Comparison of ENCODE assay signal across 1 cellular context in genomic region chr1:226827968-226828513, GRCh38.
TF ChIP-seq lines count a peak whose summit lies in the region.

No MANE protein-coding gene starts in this region.

TF ChIP-seq in HEK293, 187 proteins besides CTCF, POLR2A, EP300 and RAD21 (continued from another document and continues in another):
- TF ChIP-seq ZNF18 (tag by site-specific recombination; IDR thresholded peaks at IDR 0.05) (0 out of 2 replicates have a peak, but pooled peaks have one; percentile 26), SCRT1 (tag by site-specific recombination; IDR thresholded peaks at IDR 0.05; ENCODE audit: borderline replicate concordance) (no peak), KLF10 (tag by site-specific recombination; IDR thresholded peaks at IDR 0.05) (peak; percentile 49; the same call in 1 of the 2 replicates), ZNF280D (tag by site-specific recombination; IDR thresholded peaks at IDR 0.05) (no peak), ZNF433 (tag by site-specific recombination; IDR thresholded peaks at IDR 0.05; ENCODE audit: low read depth) (no peak), ZNF639 (tag by site-specific recombination; IDR thresholded peaks at IDR 0.05) (0 out of 2 replicates have a peak, but pooled peaks have one; percentile 43), GFI1B (tag by site-specific recombination; IDR thresholded peaks at IDR 0.05) (no peak), ZNF843 (tag by site-specific recombination; IDR thresholded peaks at IDR 0.05) (peak; percentile 46; the same call in 1 of the 2 replicates), ZNF48 (tag by site-specific recombination; IDR thresholded peaks at IDR 0.05) (no peak), ZNF23 (tag by site-specific recombination; IDR thresholded peaks at IDR 0.05; ENCODE audit: borderline replicate concordance) (no peak), ZNF510 (tag by site-specific recombination; IDR thresholded peaks at IDR 0.05; ENCODE audit: insufficient replicate concordance) (no peak), HOXD13 (CRISPR knock-in tag; IDR thresholded peaks at IDR 0.05; ENCODE audit: borderline replicate concordance) (no peak), ZNF623 (tag by site-specific recombination; IDR thresholded peaks at IDR 0.05) (no peak), SCRT2 (tag by site-specific recombination; IDR thresholded peaks at IDR 0.05) (peak; percentile 31; the same call in 1 of the 2 replicates), ZSCAN23 (tag by site-specific recombination; IDR thresholded peaks at IDR 0.05) (no peak), ZNF776 (tag by site-specific recombination; IDR thresholded peaks at IDR 0.05; ENCODE audit: borderline replicate concordance) (no peak), ZNF223 (tag by site-specific recombination; IDR thresholded peaks at IDR 0.05) (no peak), WT1 (tag by site-specific recombination; IDR thresholded peaks at IDR 0.05) (peak; percentile 58), ZBTB17 (tag by site-specific recombination; IDR thresholded peaks at IDR 0.05) (peak; percentile 71), ZNF768 (tag by site-specific recombination; IDR thresholded peaks at IDR 0.05) (peak; percentile 48; the same call in 1 of the 2 replicates), KLF7 (tag by site-specific recombination; IDR thresholded peaks at IDR 0.05; ENCODE audit: borderline replicate concordance) (no peak; the same call in 1 of the 2 replicates), YY1 (tag by site-specific recombination; IDR thresholded peaks at IDR 0.05) (no peak), ZNF549 (tag by site-specific recombination; IDR thresholded peaks at IDR 0.05) (no peak), ZIC2 (tag by site-specific recombination; IDR thresholded peaks at IDR 0.05) (0 out of 2 replicates have a peak, but pooled peaks have one; percentile 23), ZNF544 (tag by site-specific recombination; IDR thresholded peaks at IDR 0.05) (no peak), MZF1 (tag by site-specific recombination; IDR thresholded peaks at IDR 0.05; ENCODE audit: borderline replicate concordance) (no peak), ZNF350 (tag by site-specific recombination; IDR thresholded peaks at IDR 0.05) (no peak), ZNF114 (tag by site-specific recombination; IDR thresholded peaks at IDR 0.05) (no peak), ZNF555 (tag by site-specific recombination; conservative IDR thresholded peaks at IDR 0.05) (no peak), ZNF473 (tag by site-specific recombination; IDR thresholded peaks at IDR 0.05) (no peak), ZNF830 (tag by site-specific recombination; IDR thresholded peaks at IDR 0.05; ENCODE audit: low read depth) (no peak), ZNF707 (tag by site-specific recombination; IDR thresholded peaks at IDR 0.05) (no peak), HOXA7 (CRISPR knock-in tag; IDR thresholded peaks at IDR 0.05; ENCODE audit: borderline replicate concordance) (no peak), ZBTB8A (tag by site-specific recombination; IDR thresholded peaks at IDR 0.05) (peak; percentile 80), SP2 (tag by site-specific recombination; IDR thresholded peaks at IDR 0.05) (no peak; the same call in 1 of the 2 replicates), ZNF600 (tag by site-specific recombination; IDR thresholded peaks at IDR 0.05) (no peak; the same call in 1 of the 2 replicates), ZNF521 (tag by site-specific recombination; IDR thresholded peaks at IDR 0.05) (no peak), ZNF19 (tag by site-specific recombination; IDR thresholded peaks at IDR 0.05; ENCODE audit: low read depth) (no peak), ZNF701 (tag by site-specific recombination; IDR thresholded peaks at IDR 0.05) (no peak), ZFP69B (tag by site-specific recombination; IDR thresholded peaks at IDR 0.05) (no peak), ZSCAN16 (tag by site-specific recombination; IDR thresholded peaks at IDR 0.05) (0 out of 2 replicates have a peak, but pooled peaks have one; percentile 44), BCL11A (tag by site-specific recombination; IDR thresholded peaks at IDR 0.05; ENCODE audit: low read depth) (0 out of 2 replicates have a peak, but pooled peaks have one; percentile 32), ZSCAN18 (tag by site-specific recombination; IDR thresholded peaks at IDR 0.05) (no peak), ZEB2 (tag by site-specific recombination; IDR thresholded peaks at IDR 0.05) (peak; percentile 84), ZNF747 (tag by site-specific recombination; IDR thresholded peaks at IDR 0.05) (no peak), GLI2 (tag by site-specific recombination; IDR thresholded peaks at IDR 0.05; ENCODE audit: borderline replicate concordance, low read depth) (no peak), ZNF155 (tag by site-specific recombination; IDR thresholded peaks at IDR 0.05) (no peak), ZNF280C (tag by site-specific recombination; IDR thresholded peaks at IDR 0.05) (no peak), REPIN1 (tag by site-specific recombination; IDR thresholded peaks at IDR 0.05; ENCODE audit: low read depth) (0 out of 2 replicates have a peak, but pooled peaks have one; percentile 17), KLF1 (tag by site-specific recombination; IDR thresholded peaks at IDR 0.05) (peak; percentile 71), ZSCAN5A (tag by site-specific recombination; IDR thresholded peaks at IDR 0.05) (no peak), ZNF837 (tag by site-specific recombination; IDR thresholded peaks at IDR 0.05) (no peak), ZNF791 (tag by site-specific recombination; IDR thresholded peaks at IDR 0.05) (no peak), ZNF704 (tag by site-specific recombination; IDR thresholded peaks at IDR 0.05) (no peak), ZNF16 (tag by site-specific recombination; IDR thresholded peaks at IDR 0.05; ENCODE audit: low read depth) (no peak), ZNF529 (tag by site-specific recombination; IDR thresholded peaks at IDR 0.05; ENCODE audit: insufficient replicate concordance) (no peak), OSR2 (tag by site-specific recombination; IDR thresholded peaks at IDR 0.05) (no peak), ZNF664 (tag by site-specific recombination; IDR thresholded peaks at IDR 0.05) (no peak), KLF16 (tag by site-specific recombination; IDR thresholded peaks at IDR 0.05) (no peak), GLIS1 (tag by site-specific recombination; IDR thresholded peaks at IDR 0.05) (peak; percentile 92), ZNF416 (tag by site-specific recombination; IDR thresholded peaks at IDR 0.05) (no peak), ZNF175 (tag by site-specific recombination; IDR thresholded peaks at IDR 0.05) (no peak)
